8 cellular contexts compared by ENCODE assay signal in genomic region chr11:64887757-64888405, GRCh38. TPM values are rescaled to one million over a fixed set of nuclear protein-coding genes. Genes with fewer than 3 reads are reported as not detected.
A peak's percentile ranks its signal among the peaks of the same experiment; 100 is the strongest.
DNase-seq lines count a peak whose midpoint lies in the region; ATAC-seq, FAIRE-seq and TF ChIP-seq lines count a peak whose summit lies in the region.

No MANE protein-coding gene starts in this region.

- TF ChIP-seq POLR2A in thyroid gland (IDR thresholded peaks at IDR 0.05): no peak

- no peaks in the 10 kb centered on the region for H3K36me3 Mint-ChIP-seq in glutamatergic neuron (ENCODE audit: unreplicated experiment)

- H3K4me1 Mint-ChIP-seq in glutamatergic neuron (ENCODE audit: low read depth, unreplicated experiment): peaks cover 18% of the 10 kb centered on the region

- H3K36me3 ChIP-seq in RWPE2 (ENCODE audit: low read depth) (no peaks in the 10 kb centered on the region), pancreas (no peaks in the 10 kb centered on the region), thyroid gland (no peaks in the 10 kb centered on the region)

- H3K4me1 ChIP-seq in RWPE2 (ENCODE audit: insufficient read depth, poor library complexity, severe bottlenecking) (peaks cover 11% of the 10 kb centered on the region), pancreas (peaks cover 0 to 20% (median 10%) of the 10 kb centered on the region in 3 donors), thyroid gland (peaks cover 3 to 16% of the 10 kb centered on the region in 2 donors)

- intact Hi-C loops in pancreas (cut with DNase I) (no loop called here), thyroid gland (cut with DNase I) (no loop called here)

- H3K9me3 ChIP-seq in RWPE2 (ENCODE audit: severe bottlenecking): no peaks in the 10 kb centered on the region
- H3K9me3 ChIP-seq in pancreas: no peaks in the 10 kb centered on the region
- H3K9me3 ChIP-seq in thyroid gland: no peaks in the 10 kb centered on the region

- FAIRE-seq in pancreas (lab: Jason Lieb, UNC): no peak

- H3K27me3 ChIP-seq in RWPE2 (ENCODE audit: insufficient read depth, poor library complexity, severe bottlenecking) (no peaks in the 10 kb centered on the region), pancreas (no peaks in the 10 kb centered on the region), thyroid gland (no peaks in the 10 kb centered on the region)

- ATAC-seq in GM18909 (IDR thresholded peaks at IDR 0.05; ENCODE audit: poor library complexity, unreplicated experiment) (peak; percentile 80), RWPE2 (ENCODE audit: low read depth) (peak; percentile 59), pancreas (peak; percentile 79 to 89 (median 88))

- peak overlapping the region; percentile 87 for H3K27ac Mint-ChIP-seq in glutamatergic neuron (ENCODE audit: unreplicated experiment)

- WGBS in pancreas, 2 donors: 9 to 11% methylated on average over 30 to 34 of the region's 34 CpGs
- WGBS in thyroid gland, 2 donors: 17 to 18% methylated on average over 23 to 33 of the region's 34 CpGs

- no peak overlapping the region for H3K4me3 ChIP-seq in RWPE2 (ENCODE audit: severe bottlenecking)
- H3K4me3 ChIP-seq in pancreas: peak overlapping the region in 2 of 4 donors; percentile 16 to 30
- no peak overlapping the region for H3K4me3 ChIP-seq in thyroid gland (replicated peaks in 1 of 3)

- peak overlapping the region; percentile 86 for H3K4me3 Mint-ChIP-seq in glutamatergic neuron (ENCODE audit: unreplicated experiment)

- H3K27ac ChIP-seq in RWPE2 (ENCODE audit: poor library complexity, severe bottlenecking) (no peak overlapping the region), pancreas (peak overlapping the region in 2 of 4 donors; percentile 2 to 45), thyroid gland (no peak overlapping the region)

- no peaks in the 10 kb centered on the region for H3K9me3 Mint-ChIP-seq in glutamatergic neuron (ENCODE audit: unreplicated experiment)

- H3K27me3 Mint-ChIP-seq in glutamatergic neuron (ENCODE audit: unreplicated experiment): peaks cover 2% of the 10 kb centered on the region

- peak; percentile 94 for TF ChIP-seq CTCF in RWPE2 (IDR thresholded peaks at IDR 0.05; ENCODE audit: poor library complexity, severe bottlenecking)
- TF ChIP-seq CTCF in glutamatergic neuron (IDR thresholded peaks at IDR 0.05; ENCODE audit: partially characterized antibody, unreplicated experiment): peak; percentile 100
- peak; percentile 95 to 99 (median 98) for TF ChIP-seq CTCF in pancreas (IDR thresholded peaks at IDR 0.05)
- peak; percentile 78 to 100 (median 93) for TF ChIP-seq CTCF in thyroid gland (IDR thresholded peaks at IDR 0.05)

- DNase-seq in AG08396 (ENCODE audit: low spot score) (peak; percentile 90), HUDEP-2 (lab: John Stamatoyannopoulos, UW; ENCODE audit: unreplicated experiment in 76 of 76) (peak in 70 of 76 experiments; percentile 21 to 89 (median 74)), RWPE2 (ENCODE audit: low spot score) (no peak), activated gamma-delta T cell (lab: John Stamatoyannopoulos, UW) (peak; percentile 71), glutamatergic neuron (peak; percentile 88), pancreas (peak; percentile 72 to 97 (median 84)), thyroid gland (peak; percentile 72 to 80)

RNA-seq across cellular contexts. Expression of gene EHD1, which starts 9.5 kb away (rescaled TPM):
- total RNA-seq in glutamatergic neuron (ENCODE audit: unreplicated experiment): 114 TPM
- 10 to 100 TPM; 13.8 to 22.1 (median 17.9) TPM for total RNA-seq in pancreas
- 10 to 100 TPM; 10.1 to 10.6 TPM for polyA plus RNA-seq in pancreas
- total RNA-seq in thyroid gland: 10 to 100 TPM; 53.5 to 90.7 (median 67.4) TPM

RNA-seq across cellular contexts. Expression of gene ATG2A, which starts 29.1 kb away (rescaled TPM):
- total RNA-seq in glutamatergic neuron (ENCODE audit: unreplicated experiment): 25.9 TPM
- 10 to 100 TPM; 13.3 to 18.4 (median 15.5) TPM for total RNA-seq in pancreas
- 10 to 100 TPM; 33.1 to 34.1 TPM for polyA plus RNA-seq in pancreas
- total RNA-seq in thyroid gland: 10 to 100 TPM; 19.5 to 43.1 (median 36.7) TPM

RNA-seq across cellular contexts. Expression of gene PPP2R5B, which starts 36.6 kb away (rescaled TPM):
- 148 TPM for total RNA-seq in glutamatergic neuron (ENCODE audit: unreplicated experiment)
- total RNA-seq in pancreas: 10 to 100 TPM in 4 of 6 donors, 1 to 10 TPM in 2; 6.3 to 14.1 (median 10.7) TPM
- polyA plus RNA-seq in pancreas: 10 to 100 TPM; 21.8 to 24.2 TPM
- total RNA-seq in thyroid gland: 10 to 100 TPM; 14.8 to 30.1 (median 21.7) TPM

RNA-seq across cellular contexts. Expression of gene CDC42BPG, which starts 43.4 kb away (rescaled TPM):
- total RNA-seq in glutamatergic neuron (ENCODE audit: unreplicated experiment) (2.3 TPM), pancreas (10 to 100 TPM in 5 of 6 donors, 1 to 10 TPM in 1; 9.7 to 16.8 (median 12.7) TPM), thyroid gland (10 to 100 TPM in 2 of 4 donors, 1 to 10 TPM in 2; 7.8 to 13.9 (median 10.2) TPM)
- 10 to 100 TPM; 11.6 to 23.8 TPM for polyA plus RNA-seq in pancreas

RNA-seq across cellular contexts. Expression of gene GPHA2, which starts 47.8 kb away (rescaled TPM):
- not detected for total RNA-seq in glutamatergic neuron (ENCODE audit: unreplicated experiment)
- 10 to 100 TPM in 5 of 6 donors, 1 to 10 TPM in 1; 9.5 to 16.3 (median 14.2) TPM for total RNA-seq in pancreas
- polyA plus RNA-seq in pancreas: 1 to 10 TPM; 4.2 to 5.1 TPM
- total RNA-seq in thyroid gland: under 1 TPM in 1 of 4 donors, not detected in 3; 0.94 TPM
